15 cellular contexts compared by ENCODE assay signal in the genomic region with DNA sequence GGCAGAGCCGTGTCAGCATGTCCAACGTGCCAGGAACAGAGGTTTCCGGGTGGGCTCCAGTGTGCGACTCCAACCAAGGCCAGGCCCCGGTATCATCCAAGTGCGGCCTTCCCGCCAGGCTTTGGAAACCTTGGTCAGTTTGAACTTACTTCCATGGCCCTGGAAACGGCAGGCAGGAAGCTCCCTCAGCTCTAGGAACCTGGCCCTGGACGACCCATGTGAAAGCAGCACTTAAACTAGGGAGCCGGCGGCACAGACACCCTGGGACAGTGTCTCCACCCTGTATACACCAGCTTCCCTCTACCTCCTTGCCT.
A peak's percentile ranks its signal among the peaks of the same experiment; 100 is the strongest.
DNase-seq lines count a peak whose midpoint lies in the region; ATAC-seq, FAIRE-seq and TF ChIP-seq lines count a peak whose summit lies in the region.
"Had no signal": no experiment of that assay in that cellular context is flagged by ENCODE, and none has a peak within 500 bp of the region (broad histone marks: within the 10 kb centered on the region; RNA-seq: fewer than 3 reads in every experiment).

No MANE protein-coding gene starts in this region.

- H3K9me3 ChIP-seq in Caco-2 (no peaks in the 10 kb centered on the region), kidney (ENCODE audit: control insufficient read depth in 1 of 2, low read length in 2 of 2) (no peaks in the 10 kb centered on the region), small intestine (ENCODE audit: control insufficient read depth, low read depth) (no peaks in the 10 kb centered on the region)

- H3K27ac ChIP-seq in kidney (ENCODE audit: low read depth in 2 of 2, low read length in 2 of 2) = peak overlapping the region; percentile 79 to 95
- H3K27ac ChIP-seq in small intestine (ENCODE audit: low read depth in 1 of 2, low read length in 1 of 2) = peak overlapping the region; percentile 17 to 94
- H3K27ac ChIP-seq: SK-N-MC had no signal

- POLR2A ChIA-PET in Caco-2 (lab: Charles Lee) = no interaction called here

- H3K36me3 Mint-ChIP-seq in Caco-2 (ENCODE audit: insufficient read depth, unreplicated experiment) = peaks cover 99% of the 10 kb centered on the region
- peaks cover 100% of the 10 kb centered on the region for H3K36me3 Mint-ChIP-seq in activated T-helper 17 cell treated with anti-CD3 and anti-CD28 coated beads, Interleukin-2, amount 50 U/mL, for 72 hours (ENCODE audit: low read depth)

- H3K27me3 Mint-ChIP-seq in Caco-2 (ENCODE audit: insufficient read depth, unreplicated experiment) = no peaks in the 10 kb centered on the region
- no peaks in the 10 kb centered on the region for H3K27me3 Mint-ChIP-seq in activated T-helper 17 cell treated with anti-CD3 and anti-CD28 coated beads, Interleukin-2, amount 50 U/mL, for 72 hours

- H3K27me3 ChIP-seq in Caco-2 (replicated peaks; ENCODE audit: control insufficient read depth, insufficient read depth, low read length) (no peaks in the 10 kb centered on the region), small intestine (ENCODE audit: control insufficient read depth in 2 of 2, insufficient read depth in 2 of 2, low read length in 2 of 2) (no peaks in the 10 kb centered on the region)

- CTCF ChIA-PET in Caco-2 (lab: Charles Lee) = no interaction called here

- H3K4me3 ChIP-seq in Caco-2 (ENCODE audit: low read depth, low read length) = no peak overlapping the region
- H3K4me3 ChIP-seq in kidney (ENCODE audit: low read length in 2 of 2) = no peak overlapping the region
- H3K4me3 ChIP-seq in small intestine (ENCODE audit: low read depth in 1 of 2, low read length in 2 of 2) = no peak overlapping the region
- H3K4me3 ChIP-seq: SK-N-MC had no signal

- peak overlapping the region; percentile 16 for H3K27ac Mint-ChIP-seq in Caco-2 (ENCODE audit: unreplicated experiment)
- H3K27ac Mint-ChIP-seq in activated T-helper 17 cell treated with anti-CD3 and anti-CD28 coated beads, Interleukin-2, amount 50 U/mL, for 72 hours = peak overlapping the region; percentile 86

- peak overlapping the region in 1 of 2 donors; percentile 82 for H3K9ac ChIP-seq in kidney (ENCODE audit: low read length in 2 of 2)

- TF ChIP-seq CTCF in Caco-2 (IDR thresholded peaks at IDR 0.05; ENCODE audit: insufficient read depth in 1 of 2, low read depth in 1 of 2, low read length in 1 of 2, severe bottlenecking in 1 of 2, unreplicated experiment in 1 of 2) = no peak
- no peak for TF ChIP-seq CTCF in kidney (IDR thresholded peaks at IDR 0.05; ENCODE audit: borderline replicate concordance, extremely low read depth, insufficient read depth)

- H3K36me3 ChIP-seq in Caco-2 (ENCODE audit: control insufficient read depth, insufficient read depth, low read length) (peaks cover 12% of the 10 kb centered on the region), kidney (ENCODE audit: control insufficient read depth in 1 of 2, insufficient read depth in 2 of 2, low read length in 2 of 2) (peaks cover 37 to 91% of the 10 kb centered on the region in 2 donors), small intestine (ENCODE audit: control insufficient read depth in 2 of 2, insufficient read depth in 2 of 2, low read length in 2 of 2) (peaks cover 26 to 42% of the 10 kb centered on the region in 2 donors)

- peaks cover under 1% of the 10 kb centered on the region for H3K4me1 Mint-ChIP-seq in Caco-2 (ENCODE audit: low read depth, unreplicated experiment)
- peaks cover 8% of the 10 kb centered on the region for H3K4me1 Mint-ChIP-seq in activated T-helper 17 cell treated with anti-CD3 and anti-CD28 coated beads, Interleukin-2, amount 50 U/mL, for 72 hours

- 84 to 90% (median 87%) methylated on average over 11 of the region's 11 CpGs for WGBS in small intestine, 3 donors

- ATAC-seq in activated T-helper 17 cell treated with anti-CD3 and anti-CD28 coated beads, Interleukin-2, amount 50 U/mL, for 72 hours (replicated peaks) = no peak
- no peak for ATAC-seq in GM18511 (IDR thresholded peaks at IDR 0.05; ENCODE audit: unreplicated experiment)
- ATAC-seq in HG03378 (IDR thresholded peaks at IDR 0.05; ENCODE audit: unreplicated experiment) = no peak

- H3K4me1 ChIP-seq in Caco-2 (no peaks in the 10 kb centered on the region), kidney (ENCODE audit: control insufficient read depth in 1 of 2, insufficient read depth in 1 of 2, low read depth in 1 of 2, low read length in 2 of 2) (peaks cover 47 to 48% of the 10 kb centered on the region in 2 donors), small intestine (ENCODE audit: control insufficient read depth in 2 of 2, insufficient read depth in 1 of 2, low read depth in 1 of 2, low read length in 1 of 2) (peaks cover 0 to 2% of the 10 kb centered on the region in 2 donors)

- no peaks in the 10 kb centered on the region for H3K9me3 Mint-ChIP-seq in Caco-2 (ENCODE audit: unreplicated experiment)
- no peaks in the 10 kb centered on the region for H3K9me3 Mint-ChIP-seq in activated T-helper 17 cell treated with anti-CD3 and anti-CD28 coated beads, Interleukin-2, amount 50 U/mL, for 72 hours

- no peak for DNase-seq in Caco-2
- DNase-seq in kidney = no peak
- DNase-seq in small intestine = no peak
- no peak for DNase-seq in DMS79 (lab: John Stamatoyannopoulos, UW)
- no peak for DNase-seq in HuH-7.5 (ENCODE audit: low spot score)
- DNase-seq: activated CD4-positive, CD25-positive, alpha-beta regulatory T cell treated with anti-CD3 and anti-CD28 coated beads, Interleukin-2, amount 50 U/mL, for 72 hours; activated gamma-delta T cell treated with Interleukin-2 at 50 U/mL for 16 hours; GF-D8; KBM-7; NCI-H187; NK-92 treated with Interleukin-12 subunit alpha and Interleukin-12 subunit beta, amount 100 ng/mL, for 24 hours had no signal

- no TSS peak for BruUV-seq in Caco-2 (replicated peaks; lab: Mats Ljungman, UMichigan)

- no peak overlapping the region for H3K4me3 Mint-ChIP-seq in Caco-2 (ENCODE audit: unreplicated experiment)
- H3K4me3 Mint-ChIP-seq in activated T-helper 17 cell treated with anti-CD3 and anti-CD28 coated beads, Interleukin-2, amount 50 U/mL, for 72 hours = no peak overlapping the region

- FAIRE-seq in kidney (lab: Jason Lieb, UNC) (no peak), small intestine (lab: Jason Lieb, UNC) (no peak)

- intact Hi-C loops in Caco-2 (cut with micrococcal nuclease; ENCODE audit: unreplicated experiment) = no loop called here
- intact Hi-C loops in kidney (cut with DNase I) = no loop called here
